20 cellular contexts compared by ENCODE assay signal in genomic region chr7:132424277-132424676, GRCh38.
"Had no signal": no experiment of that assay in that cellular context is flagged by ENCODE, and none has a peak within 500 bp of the region (broad histone marks: within the 10 kb centered on the region; RNA-seq: fewer than 3 reads in every experiment).

No MANE protein-coding gene starts in this region.

- H3K4me1 ChIP-seq: transverse colon had no signal

- H3K27ac ChIP-seq: dorsolateral prefrontal cortex, ovary, transverse colon, upper lobe of right lung, uterus had no signal

- H3K4me3 ChIP-seq: dorsolateral prefrontal cortex, ovary, smooth muscle cell, transverse colon, upper lobe of right lung, uterus had no signal

- H3K9me3 ChIP-seq: ovary, transverse colon, upper lobe of right lung, uterus had no signal

- FAIRE-seq: colon, frontal cortex, keratinocyte had no signal

- H3K4me3 Mint-ChIP-seq: immature natural killer cell; naive thymus-derived CD4-positive, alpha-beta T cell; nephron had no signal

- H3K36me3 ChIP-seq: ovary, transverse colon, upper lobe of right lung, uterus had no signal

- H3K27me3 ChIP-seq: ovary, transverse colon, upper lobe of right lung, uterus had no signal

- DNase-seq: central memory CD4-positive, alpha-beta T cell; dorsolateral prefrontal cortex; effector CD4-positive, alpha-beta T cell; immature natural killer cell; mesenchymal stem cell; naive thymus-derived CD4-positive, alpha-beta T cell; occipital lobe; ovary; retina; stimulated activated CD4-positive, alpha-beta T cell treated with anti-CD3 and anti-CD28 coated beads, Interleukin-2, amount 100 ng/mL, for 24 hours; stimulated activated CD4-positive, alpha-beta T cell treated with anti-CD3 and anti-CD28 coated beads, Interleukin-4, amount 100 ng/mL, for 24 hours; stimulated activated naive CD4-positive, alpha-beta T cell treated with Interleukin-2 at 50 U/mL for 16 hours; transverse colon; upper lobe of right lung; uterus had no signal

- H3K4me2 ChIP-seq: smooth muscle cell had no signal
